In genomic region chrX:129777218-129777768, GRCh38 we compare ENCODE assay signal across 8 cellular contexts. TPM values are rescaled to one million over a fixed set of nuclear protein-coding genes. Genes with fewer than 3 reads are reported as not detected.
A peak's percentile ranks its signal among the peaks of the same experiment; 100 is the strongest.
DNase-seq lines count a peak whose midpoint lies in the region; ATAC-seq and TF ChIP-seq lines count a peak whose summit lies in the region.

No MANE protein-coding gene starts in this region.

- no peak for TF ChIP-seq CTCF in left ventricle myocardium inferior (IDR thresholded peaks at IDR 0.05; ENCODE audit: borderline replicate concordance)

- intact Hi-C loops in left ventricle myocardium inferior (cut with micrococcal nuclease), result no loop called here

- H3K4me1 ChIP-seq in left ventricle myocardium inferior, result no peaks in the 10 kb centered on the region

- peak overlapping the region; percentile 56 for H3K27ac ChIP-seq in left ventricle myocardium inferior (replicated peaks)

- no peaks in the 10 kb centered on the region for H3K9me3 ChIP-seq in left ventricle myocardium inferior (replicated peaks)

- no peaks in the 10 kb centered on the region for H3K36me3 ChIP-seq in left ventricle myocardium inferior

- H3K27me3 ChIP-seq in left ventricle myocardium inferior (ENCODE audit: low read depth), result no peaks in the 10 kb centered on the region

- H3K4me3 ChIP-seq in left ventricle myocardium inferior, result peak overlapping the region; percentile 29

- no peak for ATAC-seq in GM21367 (IDR thresholded peaks at IDR 0.05; ENCODE audit: unreplicated experiment)

- DNase-seq in NK-92 treated with Interleukin-12 subunit alpha and Interleukin-12 subunit beta, amount 100 ng/mL, for 24 hours (lab: John Stamatoyannopoulos, UW), result peak; percentile 66
- DNase-seq in NK-92 (lab: John Stamatoyannopoulos, UW; ENCODE audit: unreplicated experiment), result no peak
- DNase-seq in NAMALWA (ENCODE audit: low spot score), result peak; percentile 76
- DNase-seq in activated CD8-positive, alpha-beta memory T cell treated with anti-CD3 and anti-CD28 coated beads, Interleukin-2, amount 50 U/mL, for 48 hours, result peak; percentile 78
- DNase-seq in left ventricle myocardium inferior, result peak; percentile 31
- DNase-seq in stimulated activated CD8-positive, alpha-beta memory T cell treated with anti-CD3 and anti-CD28 coated beads, Interleukin-12 subunit alpha, Interleukin-12 subunit beta, amount 100 ng/mL, for 4 hours (ENCODE audit: low read depth), result peak; percentile 57
- DNase-seq in OCI-M1 (lab: John Stamatoyannopoulos, UW), result no peak

RNA-seq across cellular contexts. Expression of gene SASH3, which starts 2.5 kb away (rescaled TPM):
- total RNA-seq in left ventricle myocardium inferior, result 2.2 TPM

RNA-seq across cellular contexts. Expression of gene XPNPEP2, which starts 38.5 kb away (rescaled TPM):
- total RNA-seq in left ventricle myocardium inferior, result 1.3 TPM

Comparison
In these comparisons a context has a peak if more than half of its experiments do, and no peak if none do; other contexts are left out.
1. DNase-seq: peak in NK-92 treated with Interleukin-12 subunit alpha and Interleukin-12 subunit beta, amount 100 ng/mL, for 24 hours (single experiment), NAMALWA (single experiment), activated CD8-positive, alpha-beta memory T cell treated with anti-CD3 and anti-CD28 coated beads, Interleukin-2, amount 50 U/mL, for 48 hours (single experiment), left ventricle myocardium inferior (single experiment) and stimulated activated CD8-positive, alpha-beta memory T cell treated with anti-CD3 and anti-CD28 coated beads, Interleukin-12 subunit alpha, Interleukin-12 subunit beta, amount 100 ng/mL, for 4 hours (single experiment); none in NK-92 (single experiment) and OCI-M1 (single experiment).